Comparison of ENCODE assay signal across 1 cellular context in the genomic region with DNA sequence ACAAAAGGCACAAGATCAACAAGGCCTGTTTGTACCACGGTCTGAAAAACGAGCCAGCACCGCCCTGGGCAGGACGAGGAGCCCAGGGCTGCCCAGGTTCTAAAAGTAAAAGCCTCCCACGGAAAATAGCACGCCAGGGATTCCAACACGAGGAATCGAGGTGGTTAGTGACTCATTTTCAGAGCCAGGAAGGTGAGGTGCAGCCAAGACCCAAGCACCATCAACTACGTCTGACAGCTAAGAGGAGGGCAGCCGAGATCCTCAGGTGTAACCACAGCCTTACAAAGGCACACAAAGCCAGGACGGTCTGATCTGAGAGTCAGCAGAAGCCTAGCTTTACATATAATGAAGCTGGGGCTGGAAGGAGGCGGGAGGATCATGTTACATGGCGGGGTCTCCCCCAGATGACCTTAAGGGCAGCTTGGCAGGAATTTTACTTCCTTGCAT.
TF ChIP-seq lines count a peak whose summit lies in the region.

No MANE protein-coding gene starts in this region.

TF ChIP-seq in GM12878, 131 proteins besides CTCF, POLR2A, EP300 and RAD21 (continued from another document):
- TF ChIP-seq, protein P1, sequence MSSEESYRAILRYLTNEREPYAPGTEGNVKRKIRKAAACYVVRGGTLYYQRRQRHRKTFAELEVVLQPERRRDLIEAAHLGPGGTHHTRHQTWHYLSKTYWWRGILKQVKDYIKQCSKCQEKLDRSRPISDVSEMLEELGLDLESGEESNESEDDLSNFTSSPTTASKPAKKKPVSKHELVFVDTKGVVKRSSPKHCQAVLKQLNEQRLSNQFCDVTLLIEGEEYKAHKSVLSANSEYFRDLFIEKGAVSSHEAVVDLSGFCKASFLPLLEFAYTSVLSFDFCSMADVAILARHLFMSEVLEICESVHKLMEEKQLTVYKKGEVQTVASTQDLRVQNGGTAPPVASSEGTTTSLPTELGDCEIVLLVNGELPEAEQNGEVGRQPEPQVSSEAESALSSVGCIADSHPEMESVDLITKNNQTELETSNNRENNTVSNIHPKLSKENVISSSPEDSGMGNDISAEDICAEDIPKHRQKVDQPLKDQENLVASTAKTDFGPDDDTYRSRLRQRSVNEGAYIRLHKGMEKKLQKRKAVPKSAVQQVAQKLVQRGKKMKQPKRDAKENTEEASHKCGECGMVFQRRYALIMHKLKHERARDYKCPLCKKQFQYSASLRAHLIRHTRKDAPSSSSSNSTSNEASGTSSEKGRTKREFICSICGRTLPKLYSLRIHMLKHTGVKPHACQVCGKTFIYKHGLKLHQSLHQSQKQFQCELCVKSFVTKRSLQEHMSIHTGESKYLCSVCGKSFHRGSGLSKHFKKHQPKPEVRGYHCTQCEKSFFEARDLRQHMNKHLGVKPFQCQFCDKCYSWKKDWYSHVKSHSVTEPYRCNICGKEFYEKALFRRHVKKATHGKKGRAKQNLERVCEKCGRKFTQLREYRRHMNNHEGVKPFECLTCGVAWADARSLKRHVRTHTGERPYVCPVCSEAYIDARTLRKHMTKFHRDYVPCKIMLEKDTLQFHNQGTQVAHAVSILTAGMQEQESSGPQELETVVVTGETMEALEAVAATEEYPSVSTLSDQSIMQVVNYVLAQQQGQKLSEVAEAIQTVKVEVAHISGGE (CRISPR knock-in tag; IDR thresholded peaks at IDR 0.05): no peak
- TF ChIP-seq STAT3 (IDR thresholded peaks at IDR 0.05; ENCODE audit: low read depth, low read length) (no peak), TCF12 (IDR thresholded peaks at IDR 0.05; ENCODE audit: low read depth, low read length) (no peak), POLR2AphosphoS5 (IDR thresholded peaks at IDR 0.05; ENCODE audit: low read length) (no peak), MYC (IDR thresholded peaks at IDR 0.05; ENCODE audit: insufficient read depth, insufficient read length, insufficient replicate concordance, low read length, severe bottlenecking) (no peak)
